ENCODE assay signal across 16 cellular contexts in the genomic region with DNA sequence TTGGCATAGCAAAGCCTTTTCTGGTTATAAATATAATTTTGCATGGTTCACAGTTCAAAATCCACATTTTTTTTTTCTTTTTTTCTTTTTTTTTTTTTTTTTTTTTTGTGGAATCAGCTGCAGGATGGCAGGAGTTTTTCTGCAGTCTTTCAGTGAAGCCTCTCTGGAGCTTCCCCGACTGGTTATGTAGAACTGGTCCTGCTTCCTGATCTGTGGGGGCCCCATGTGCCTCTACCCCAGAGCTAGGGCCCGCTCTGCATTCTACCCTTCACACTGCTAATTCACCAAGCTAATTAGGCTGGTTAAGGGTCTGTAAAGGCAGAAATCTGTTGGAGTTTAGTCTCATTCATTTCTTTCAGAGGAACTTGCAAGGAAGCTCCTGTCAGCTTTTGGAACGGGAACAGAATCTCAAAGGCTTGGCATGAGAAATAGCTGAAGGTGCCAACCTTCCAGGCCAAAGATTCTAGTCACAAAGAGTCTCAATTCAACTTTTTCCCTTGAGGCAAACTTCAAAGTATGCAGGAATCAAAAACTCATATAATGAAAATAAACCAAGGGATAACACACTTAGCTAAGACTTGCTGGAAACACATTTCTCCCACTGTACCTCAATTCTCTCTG. TPM values are rescaled to one million over a fixed set of nuclear protein-coding genes. Genes with fewer than 3 reads are reported as not detected.
DNase-seq lines count a peak whose midpoint lies in the region; ATAC-seq and TF ChIP-seq lines count a peak whose summit lies in the region.
"Had no signal": no experiment of that assay in that cellular context is flagged by ENCODE, and none has a peak within 500 bp of the region (broad histone marks: within the 10 kb centered on the region; RNA-seq: fewer than 3 reads in every experiment).

No MANE protein-coding gene starts in this region.

- H2AFZ ChIP-seq in mammary epithelial cell (ENCODE audit: low read depth, low read length): peak overlapping the region; percentile 46

- H3K9me3 ChIP-seq in mammary epithelial cell (replicated peaks; ENCODE audit: insufficient read depth, low read length): peaks cover 6% of the 10 kb centered on the region
- peaks cover 23% of the 10 kb centered on the region for H3K9me3 ChIP-seq in endodermal cell (ENCODE audit: control insufficient read depth, low read length)

- no peaks in the 10 kb centered on the region for H3K79me2 ChIP-seq in mammary epithelial cell (ENCODE audit: insufficient read depth, low read length)

- H4K20me1 ChIP-seq in mammary epithelial cell (ENCODE audit: insufficient read depth, low read length): no peaks in the 10 kb centered on the region
- H4K20me1 ChIP-seq: BLaER1 treated with 17β-estradiol and CSF1 and Interleukin-3, amounts not matched to agents 10 nM and 100 nM had no signal

- POLR2A ChIA-PET in MCF 10A (lab: Yijun Ruan, JAX): interaction anchor here (0.6 to 1.5 kb wide), 2 partner anchors 44 to 111 kb away, joined by 3 to 7 read pairs; a partner anchor contains a TSS

- H3K4me3 ChIP-seq in mammary epithelial cell (replicated peaks in 1 of 3; ENCODE audit: insufficient read depth in 1 of 3, low read depth in 2 of 3, low read length in 3 of 3) (no peak overlapping the region), endodermal cell (ENCODE audit: low read length) (no peak overlapping the region)
- H3K4me3 ChIP-seq: BLaER1 treated with 17β-estradiol and CSF1 and Interleukin-3, amounts not matched to agents 10 nM and 100 nM had no signal

- no peak overlapping the region for H3K4me3 Mint-ChIP-seq in MCF 10A (ENCODE audit: unreplicated experiment)
- H3K4me3 Mint-ChIP-seq in endodermal cell: no peak overlapping the region

- H3K27ac ChIP-seq in mammary epithelial cell (ENCODE audit: insufficient read depth, low read depth, low read length) (no peak overlapping the region), endodermal cell (ENCODE audit: low read depth, low read length) (no peak overlapping the region)
- H3K27ac ChIP-seq: 22Rv1; BLaER1 treated with 17β-estradiol and CSF1 and Interleukin-3, amounts not matched to agents 10 nM and 100 nM had no signal

- no peaks in the 10 kb centered on the region for H3K4me1 Mint-ChIP-seq in MCF 10A (ENCODE audit: insufficient read depth, unreplicated experiment)
- H3K4me1 Mint-ChIP-seq in endodermal cell: no peaks in the 10 kb centered on the region

- ATAC-seq in HG02798 (IDR thresholded peaks at IDR 0.05; ENCODE audit: poor library complexity, unreplicated experiment): no peak
- ATAC-seq in GM18502 (IDR thresholded peaks at IDR 0.05; ENCODE audit: poor library complexity, unreplicated experiment): no peak
- ATAC-seq: Right ventricle myocardium inferior had no signal

- H3K27me3 ChIP-seq in mammary epithelial cell (ENCODE audit: insufficient read depth, low read length) (no peaks in the 10 kb centered on the region), endodermal cell (ENCODE audit: control insufficient read depth, insufficient read depth, low read length, poor library complexity, severe bottlenecking) (no peaks in the 10 kb centered on the region)
- H3K27me3 ChIP-seq: BLaER1 treated with 17β-estradiol and CSF1 and Interleukin-3, amounts not matched to agents 10 nM and 100 nM had no signal

- BruUV-seq in mammary epithelial cell (replicated peaks; lab: Mats Ljungman, UMichigan) (no TSS peak), MCF 10A (replicated peaks; lab: Mats Ljungman, UMichigan) (no TSS peak)

- no peaks in the 10 kb centered on the region for H3K4me1 ChIP-seq in mammary epithelial cell (ENCODE audit: insufficient read depth, low read length)
- no peaks in the 10 kb centered on the region for H3K4me1 ChIP-seq in endodermal cell (ENCODE audit: control insufficient read depth, insufficient read depth, low read length)
- H3K4me1 ChIP-seq: BLaER1 treated with 17β-estradiol and CSF1 and Interleukin-3, amounts not matched to agents 10 nM and 100 nM had no signal

- CTCF ChIA-PET in mammary epithelial cell (lab: Charles Lee; ENCODE audit: low non-redundant PET) (no interaction called here), MCF 10A (lab: Yijun Ruan, JAX) (interaction anchor here (0.6 kb wide), 2 partner anchors 25 to 278 kb away, joined by 3 to 5 read pairs; no protein-coding TSS in a partner anchor)

- dilution Hi-C loops in mammary epithelial cell (cut with HindIII; ENCODE audit: low sequenced_read_pairs): no loop called here

- H3K36me3 Mint-ChIP-seq in MCF 10A (ENCODE audit: insufficient read depth, unreplicated experiment) (no peaks in the 10 kb centered on the region), endodermal cell (ENCODE audit: low read depth) (peaks cover 15% of the 10 kb centered on the region)

- TF ChIP-seq CTCF in mammary epithelial cell (conservative IDR thresholded peaks at IDR 0.05 in 1 of 2, IDR thresholded peaks at IDR 0.05 in 1 of 2; ENCODE audit: extremely low read depth in 1 of 2, insufficient read depth in 1 of 2, low read depth in 1 of 2, low read length in 2 of 2) (no peak), MCF 10A (IDR thresholded peaks at IDR 0.05; ENCODE audit: unreplicated experiment) (no peak), endodermal cell (conservative IDR thresholded peaks at IDR 0.05) (no peak), GM13977 (IDR thresholded peaks at IDR 0.05; ENCODE audit: extremely low read depth, insufficient read depth, missing control alignments) (no peak)

- WGBS in mammary epithelial cell (ENCODE audit: low coverage, missing lambda C conversion rate): 25% methylated on average over 3 of the region's 3 CpGs
- 90 to 92% methylated on average over 2 to 3 of the region's 3 CpGs for WGBS in endodermal cell (ENCODE audit: insufficient coverage in 1 of 2, insufficient read length in 1 of 2), 2 experiments

- H3K9me3 Mint-ChIP-seq in MCF 10A (ENCODE audit: unreplicated experiment): no peaks in the 10 kb centered on the region
- peaks cover 24% of the 10 kb centered on the region for H3K9me3 Mint-ChIP-seq in endodermal cell

- DNase-seq in mammary epithelial cell: no peak
- no peak for DNase-seq in MCF 10A (ENCODE audit: unreplicated experiment)
- DNase-seq in endodermal cell: no peak
- DNase-seq in medulla oblongata (ENCODE audit: extremely low spot score): peak; percentile 55
- DNase-seq in GM13977 (ENCODE audit: low spot score): no peak
- DNase-seq in SHP77 (lab: John Stamatoyannopoulos, UW): no peak
- DNase-seq: HCEC 1CT, IMR-90, NCI-H1436, NCI-H2029 treated with DMSO at 0.1 percent for 48 hours, NCI-H774 had no signal

- intact Hi-C loops in mammary epithelial cell (cut with micrococcal nuclease): no loop called here
- intact Hi-C loops in MCF 10A (cut with micrococcal nuclease): no loop called here

- in situ Hi-C loops in mammary epithelial cell (cut with MboI; ENCODE audit: low sequenced_read_pairs in 2 of 2) (no loop called here), GM13977 (cut with MboI; ENCODE audit: low pct_unique_long_range_greater_than_20kb, low sequenced_read_pairs, unreplicated experiment) (no loop called here)

- H3K27ac Mint-ChIP-seq in MCF 10A (ENCODE audit: low read depth, unreplicated experiment) (no peak overlapping the region), endodermal cell (peak overlapping the region; percentile 48)

- no peaks in the 10 kb centered on the region for H3K27me3 Mint-ChIP-seq in MCF 10A (ENCODE audit: insufficient read depth, unreplicated experiment)
- H3K27me3 Mint-ChIP-seq in endodermal cell (ENCODE audit: insufficient read depth): no peaks in the 10 kb centered on the region

- H3K36me3 ChIP-seq in mammary epithelial cell (ENCODE audit: insufficient read depth, low read length) (no peaks in the 10 kb centered on the region), endodermal cell (ENCODE audit: control insufficient read depth, insufficient read depth, low read length) (no peaks in the 10 kb centered on the region)
- H3K36me3 ChIP-seq: BLaER1 treated with 17β-estradiol and CSF1 and Interleukin-3, amounts not matched to agents 10 nM and 100 nM had no signal

- H3K9ac ChIP-seq in mammary epithelial cell (ENCODE audit: insufficient read depth, low read length): no peak overlapping the region
- H3K9ac ChIP-seq in endodermal cell (ENCODE audit: extremely low read depth, low read length, poor library complexity, severe bottlenecking): no peak overlapping the region
- H3K9ac ChIP-seq: BLaER1 treated with 17β-estradiol and CSF1 and Interleukin-3, amounts not matched to agents 10 nM and 100 nM had no signal

- H3K4me2 ChIP-seq in mammary epithelial cell (ENCODE audit: insufficient read depth, low read depth, low read length): no peak overlapping the region
- H3K4me2 ChIP-seq: BLaER1 treated with 17β-estradiol and CSF1 and Interleukin-3, amounts not matched to agents 10 nM and 100 nM had no signal

RNA-seq across cellular contexts. Expression of a gene that starts 45.5 kb away (rescaled TPM):
- total RNA-seq in mammary epithelial cell: 10 to 100 TPM; 25.0 to 38.1 TPM
- polyA plus RNA-seq in mammary epithelial cell: 25.2 TPM
- polyA minus RNA-seq in mammary epithelial cell: 5.1 TPM
- 18.7 and 36.5 TPM in 2 replicates for total RNA-seq in MCF 10A (2022)
- total RNA-seq in endodermal cell: 100 to 1,000 TPM; 139 to 157 TPM
- polyA plus RNA-seq in endodermal cell (2013, experiment 1 of 2): 162 TPM
- 167 TPM for polyA plus RNA-seq in endodermal cell (2013, experiment 2 of 2)
